1 cellular context compared by ENCODE assay signal in the genomic region with DNA sequence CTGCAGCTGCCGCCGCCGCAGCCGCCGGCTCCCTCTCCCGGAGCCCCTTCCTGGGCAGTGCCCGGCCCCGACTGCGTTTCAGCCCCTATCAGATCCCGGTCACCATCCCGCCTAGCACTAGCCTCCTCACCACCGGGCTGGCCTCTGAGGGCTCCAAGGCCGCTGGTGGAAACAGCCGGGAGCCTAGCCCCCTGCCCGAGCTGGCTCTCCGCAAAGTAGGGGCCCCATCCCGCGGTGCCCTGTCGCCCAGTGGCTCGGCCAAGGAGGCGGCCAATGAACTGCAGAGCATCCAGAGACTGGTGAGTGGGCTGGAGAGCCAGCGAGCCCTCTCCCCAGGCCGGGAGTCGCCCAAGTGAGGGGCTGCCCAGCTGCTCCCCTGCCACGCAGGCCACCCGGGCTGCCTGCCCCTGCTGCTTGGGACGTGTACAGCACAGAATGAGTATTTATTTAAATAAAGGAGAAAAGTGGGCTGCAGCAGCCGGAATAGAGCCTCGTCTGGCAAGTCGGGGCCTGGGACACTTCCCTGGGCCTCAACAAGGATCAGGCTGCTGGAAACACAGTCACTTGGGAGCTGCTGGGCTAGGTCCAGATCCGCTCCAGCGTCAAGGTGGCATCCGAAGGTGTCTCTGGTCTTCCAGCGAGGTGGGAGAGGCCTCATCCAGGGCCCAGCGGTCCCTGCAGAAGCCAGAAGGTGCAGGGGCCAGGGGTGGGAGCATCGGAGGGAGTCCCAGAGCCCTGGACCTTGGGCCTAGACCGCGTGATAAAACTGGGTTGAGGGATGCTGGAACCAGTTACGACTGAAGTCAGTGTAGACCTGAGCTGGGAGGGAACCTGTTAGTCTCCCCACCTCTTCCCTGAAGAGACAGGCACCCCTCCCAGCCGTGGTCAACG.
A peak's percentile ranks its signal among the peaks of the same experiment; 100 is the strongest.
TF ChIP-seq lines count a peak whose summit lies in the region.

No MANE protein-coding gene starts in this region.

TF ChIP-seq in HepG2, 621 proteins besides CTCF, POLR2A, EP300 and RAD21:
- TF ChIP-seq HOXD1 (CRISPR knock-in tag; IDR thresholded peaks at IDR 0.05) = no peak
- TF ChIP-seq ZBTB33 (CRISPR knock-in tag; IDR thresholded peaks at IDR 0.05) = peak; percentile 33; the same call in 1 of the 2 replicates
- TF ChIP-seq ZBTB7B (CRISPR knock-in tag; IDR thresholded peaks at IDR 0.05) = 0 out of 2 replicates have a peak, but pooled peaks have one; percentile 7
- TF ChIP-seq AGO2 (optimal IDR thresholded peaks at IDR 0.05; ENCODE audit: low read depth, low read length) = peak; percentile 97
- TF ChIP-seq HOXA3 (CRISPR knock-in tag; IDR thresholded peaks at IDR 0.05) = 0 out of 2 replicates have a peak, but pooled peaks have one; percentile 7
- TF ChIP-seq ADNP (CRISPR knock-in tag; IDR thresholded peaks at IDR 0.05) = no peak
- TF ChIP-seq ZNF768 (CRISPR knock-in tag; IDR thresholded peaks at IDR 0.05) = peak; percentile 14; the same call in 1 of the 2 replicates
- TF ChIP-seq RBFOX2 (IDR thresholded peaks at IDR 0.05; ENCODE audit: low read depth, low read length) = peak; percentile 68
- TF ChIP-seq NR2C2 (CRISPR knock-in tag; IDR thresholded peaks at IDR 0.05; ENCODE audit: borderline replicate concordance) = 0 out of 2 replicates have a peak, but pooled peaks have one; percentile 3
- TF ChIP-seq ZC3H13 (CRISPR knock-in tag; IDR thresholded peaks at IDR 0.05) = 0 out of 2 replicates have a peak, but pooled peaks have one; percentile 50
- 0 out of 2 replicates have a peak, but pooled peaks have one; percentile 17 for TF ChIP-seq HIVEP1 (CRISPR knock-in tag; IDR thresholded peaks at IDR 0.05)
- peak; percentile 94; the same call in 1 of the 2 replicates for TF ChIP-seq ZSCAN29 (CRISPR knock-in tag; conservative IDR thresholded peaks at IDR 0.05)
- no peak for TF ChIP-seq GMEB1 (CRISPR knock-in tag; IDR thresholded peaks at IDR 0.05; ENCODE audit: borderline replicate concordance)
- TF ChIP-seq HNRNPL (IDR thresholded peaks at IDR 0.05; ENCODE audit: low read depth, low read length) = peak; percentile 64; the same call in 1 of the 2 replicates
- TF ChIP-seq ZBTB20 (CRISPR knock-in tag; IDR thresholded peaks at IDR 0.05; ENCODE audit: borderline replicate concordance, low read depth) = no peak
- 0 out of 2 replicates have a peak, but pooled peaks have one; percentile 32 for TF ChIP-seq AKAP8 (CRISPR knock-in tag; IDR thresholded peaks at IDR 0.05)
- TF ChIP-seq ETV5 (CRISPR knock-in tag; IDR thresholded peaks at IDR 0.05; ENCODE audit: borderline replicate concordance) = 0 out of 2 replicates have a peak, but pooled peaks have one; percentile 5
- TF ChIP-seq ZBTB46 (CRISPR knock-in tag; IDR thresholded peaks at IDR 0.05; ENCODE audit: borderline replicate concordance) = no peak
- no peak for TF ChIP-seq NR2F6 (IDR thresholded peaks at IDR 0.05)
- no peak for TF ChIP-seq NR2F6 (CRISPR knock-in tag; IDR thresholded peaks at IDR 0.05)
- 0 out of 2 replicates have a peak, but pooled peaks have one; percentile 14 for TF ChIP-seq MXD1 (CRISPR knock-in tag; IDR thresholded peaks at IDR 0.05)
- no peak for TF ChIP-seq ZNF800 (CRISPR knock-in tag; IDR thresholded peaks at IDR 0.05)
- TF ChIP-seq, protein P1, sequence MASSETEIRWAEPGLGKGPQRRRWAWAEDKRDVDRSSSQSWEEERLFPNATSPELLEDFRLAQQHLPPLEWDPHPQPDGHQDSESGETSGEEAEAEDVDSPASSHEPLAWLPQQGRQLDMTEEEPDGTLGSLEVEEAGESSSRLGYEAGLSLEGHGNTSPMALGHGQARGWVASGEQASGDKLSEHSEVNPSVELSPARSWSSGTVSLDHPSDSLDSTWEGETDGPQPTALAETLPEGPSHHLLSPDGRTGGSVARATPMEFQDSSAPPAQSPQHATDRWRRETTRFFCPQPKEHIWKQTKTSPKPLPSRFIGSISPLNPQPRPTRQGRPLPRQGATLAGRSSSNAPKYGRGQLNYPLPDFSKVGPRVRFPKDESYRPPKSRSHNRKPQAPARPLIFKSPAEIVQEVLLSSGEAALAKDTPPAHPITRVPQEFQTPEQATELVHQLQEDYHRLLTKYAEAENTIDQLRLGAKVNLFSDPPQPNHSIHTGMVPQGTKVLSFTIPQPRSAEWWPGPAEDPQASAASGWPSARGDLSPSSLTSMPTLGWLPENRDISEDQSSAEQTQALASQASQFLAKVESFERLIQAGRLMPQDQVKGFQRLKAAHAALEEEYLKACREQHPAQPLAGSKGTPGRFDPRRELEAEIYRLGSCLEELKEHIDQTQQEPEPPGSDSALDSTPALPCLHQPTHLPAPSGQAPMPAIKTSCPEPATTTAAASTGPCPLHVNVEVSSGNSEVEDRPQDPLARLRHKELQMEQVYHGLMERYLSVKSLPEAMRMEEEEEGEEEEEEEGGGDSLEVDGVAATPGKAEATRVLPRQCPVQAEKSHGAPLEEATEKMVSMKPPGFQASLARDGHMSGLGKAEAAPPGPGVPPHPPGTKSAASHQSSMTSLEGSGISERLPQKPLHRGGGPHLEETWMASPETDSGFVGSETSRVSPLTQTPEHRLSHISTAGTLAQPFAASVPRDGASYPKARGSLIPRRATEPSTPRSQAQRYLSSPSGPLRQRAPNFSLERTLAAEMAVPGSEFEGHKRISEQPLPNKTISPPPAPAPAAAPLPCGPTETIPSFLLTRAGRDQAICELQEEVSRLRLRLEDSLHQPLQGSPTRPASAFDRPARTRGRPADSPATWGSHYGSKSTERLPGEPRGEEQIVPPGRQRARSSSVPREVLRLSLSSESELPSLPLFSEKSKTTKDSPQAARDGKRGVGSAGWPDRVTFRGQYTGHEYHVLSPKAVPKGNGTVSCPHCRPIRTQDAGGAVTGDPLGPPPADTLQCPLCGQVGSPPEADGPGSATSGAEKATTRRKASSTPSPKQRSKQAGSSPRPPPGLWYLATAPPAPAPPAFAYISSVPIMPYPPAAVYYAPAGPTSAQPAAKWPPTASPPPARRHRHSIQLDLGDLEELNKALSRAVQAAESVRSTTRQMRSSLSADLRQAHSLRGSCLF (CRISPR knock-in tag; IDR thresholded peaks at IDR 0.05; ENCODE audit: borderline replicate concordance) = no peak
- TF ChIP-seq, protein P2, sequence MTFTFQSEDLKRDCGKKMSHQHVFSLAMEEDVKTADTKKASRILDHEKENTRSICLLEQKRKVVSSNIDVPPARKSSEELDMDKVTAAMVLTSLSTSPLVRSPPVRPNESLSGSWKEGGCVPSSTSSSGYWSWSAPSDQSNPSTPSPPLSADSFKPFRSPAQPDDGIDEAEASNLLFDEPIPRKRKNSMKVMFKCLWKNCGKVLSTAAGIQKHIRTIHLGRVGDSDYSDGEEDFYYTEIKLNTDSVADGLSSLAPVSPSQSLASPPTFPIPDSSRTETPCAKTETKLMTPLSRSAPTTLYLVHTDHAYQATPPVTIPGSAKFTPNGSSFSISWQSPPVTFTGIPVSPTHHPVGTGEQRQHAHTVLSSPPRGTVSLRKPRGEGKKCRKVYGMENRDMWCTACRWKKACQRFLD (CRISPR knock-in tag; IDR thresholded peaks at IDR 0.05; ENCODE audit: borderline replicate concordance) = no peak
TF ChIP-seq in HepG2: peak in this region for 14.
